In genomic region chr6:149923327-149923986, GRCh38 we compare ENCODE assay signal across 7 cellular contexts. TPM values are rescaled to one million over a fixed set of nuclear protein-coding genes. Genes with fewer than 3 reads are reported as not detected.
DNase-seq lines count a peak whose midpoint lies in the region; ATAC-seq and TF ChIP-seq lines count a peak whose summit lies in the region.

No MANE protein-coding gene starts in this region.

- H3K36me3 ChIP-seq in IMR-90 (ENCODE audit: control insufficient read depth, insufficient read depth, low read length) (no peaks in the 10 kb centered on the region), ascending aorta (no peaks in the 10 kb centered on the region), kidney epithelial cell (ENCODE audit: control insufficient read depth, insufficient read depth, low read length) (no peaks in the 10 kb centered on the region), testis (ENCODE audit: low read depth, missing control alignments) (no peaks in the 10 kb centered on the region)

- H4K20me1 ChIP-seq in IMR-90 (ENCODE audit: insufficient read depth, low read length): no peaks in the 10 kb centered on the region

- H3K79me1 ChIP-seq in IMR-90 (ENCODE audit: low read depth in 1 of 2, low read length in 2 of 2): no peaks in the 10 kb centered on the region; a peak in 1 of 4 replicates

- H3K4me1 ChIP-seq in IMR-90 (ENCODE audit: control insufficient read depth, insufficient read depth, low read length) (peaks cover 2% of the 10 kb centered on the region; the same call in 1 of the 2 replicates), ascending aorta (peaks cover 7 to 13% of the 10 kb centered on the region in 2 donors), testis (peaks cover 9% of the 10 kb centered on the region)

- no peak overlapping the region for H3K56ac ChIP-seq in IMR-90 (ENCODE audit: extremely low read depth, insufficient read depth, low read length)

- H3K4ac ChIP-seq in IMR-90 (ENCODE audit: low read depth, low read length): no peak overlapping the region

- H3K4me1 Mint-ChIP-seq in stimulated activated naive CD8-positive, alpha-beta T cell treated with anti-CD3 and anti-CD28 coated beads, Interleukin-15, amount 100 ng/mL, for 72 hours: peaks cover 36% of the 10 kb centered on the region

- peak overlapping the region; percentile 82 for H3K4me2 ChIP-seq in IMR-90 (ENCODE audit: low read depth, low read length)

- TF ChIP-seq POLR2A in IMR-90 (IDR thresholded peaks at IDR 0.05; ENCODE audit: low read depth, low read length): no peak
- no peak for TF ChIP-seq POLR2A in testis (IDR thresholded peaks at IDR 0.05)

- H4K5ac ChIP-seq in IMR-90 (ENCODE audit: low read depth, low read length): no peak overlapping the region

- no peak overlapping the region for H4K91ac ChIP-seq in IMR-90 (ENCODE audit: insufficient read depth, low read depth, low read length)

- peak overlapping the region; percentile 59 for H3K4me3 ChIP-seq in IMR-90 (ENCODE audit: insufficient read depth, low read depth, low read length)
- H3K4me3 ChIP-seq in ascending aorta: peak overlapping the region; percentile 54 to 65
- H3K4me3 ChIP-seq in kidney epithelial cell (ENCODE audit: low read depth, low read length): peak overlapping the region; percentile 49
- peak overlapping the region in 1 of 2 donors; percentile 54 for H3K4me3 ChIP-seq in testis

- H3K4me3 Mint-ChIP-seq in stimulated activated naive CD8-positive, alpha-beta T cell treated with anti-CD3 and anti-CD28 coated beads, Interleukin-15, amount 100 ng/mL, for 72 hours: peak overlapping the region; percentile 78 to 89

- H3K9me3 Mint-ChIP-seq in stimulated activated naive CD8-positive, alpha-beta T cell treated with anti-CD3 and anti-CD28 coated beads, Interleukin-15, amount 100 ng/mL, for 72 hours: no peaks in the 10 kb centered on the region

- no peak overlapping the region for H2AK5ac ChIP-seq in IMR-90 (ENCODE audit: low read depth, low read length)

- H3K27me3 Mint-ChIP-seq in stimulated activated naive CD8-positive, alpha-beta T cell treated with anti-CD3 and anti-CD28 coated beads, Interleukin-15, amount 100 ng/mL, for 72 hours: peaks cover 98% of the 10 kb centered on the region

- H2BK5ac ChIP-seq in IMR-90 (ENCODE audit: low read depth, low read length, poor library complexity, severe bottlenecking): no peak overlapping the region

- H3K27ac ChIP-seq in IMR-90 (ENCODE audit: insufficient read depth, low read length) (no peak overlapping the region), ascending aorta (no peak overlapping the region), testis (no peak overlapping the region)

- H3K9me1 ChIP-seq in IMR-90 (ENCODE audit: insufficient read depth, low read length): no peaks in the 10 kb centered on the region

- H3K27ac Mint-ChIP-seq in stimulated activated naive CD8-positive, alpha-beta T cell treated with anti-CD3 and anti-CD28 coated beads, Interleukin-15, amount 100 ng/mL, for 72 hours: no peak overlapping the region

- no peak overlapping the region for H4K8ac ChIP-seq in IMR-90 (ENCODE audit: low read depth in 2 of 2, low read length in 2 of 2)

- POLR2A ChIA-PET in IMR-90 (lab: Charles Lee; ENCODE audit: unreplicated experiment): no interaction called here

- ATAC-seq in IMR-90 (ENCODE audit: low read depth): no peak; the same call in 1 of the 2 replicates
- peak; percentile 8 for ATAC-seq in stimulated activated naive CD8-positive, alpha-beta T cell treated with anti-CD3 and anti-CD28 coated beads, Interleukin-15, amount 100 ng/mL, for 72 hours

- no peak; the same call in 1 of the 2 replicates for TF ChIP-seq RAD21 in IMR-90 (IDR thresholded peaks at IDR 0.05; ENCODE audit: low read length)

- H3K9ac ChIP-seq in IMR-90 (ENCODE audit: low read depth, low read length): 0 out of 2 replicates have a peak overlapping the region, but pooled peaks have one; percentile 10

- WGBS in IMR-90 (ENCODE audit: extremely low coverage in 2 of 2, insufficient read length in 1 of 2), 2 experiments: no CpG with 5 or more reads among the region's 33 CpGs
- WGBS in testis, 2 donors: 19 to 25% methylated on average over 32 to 33 of the region's 33 CpGs

- H2AFZ ChIP-seq in IMR-90 (replicated peaks; ENCODE audit: low read length, poor library complexity): peak overlapping the region; percentile 98

- H3K14ac ChIP-seq in IMR-90 (replicated peaks; ENCODE audit: low read depth, low read length): no peak overlapping the region

- CTCF ChIA-PET in IMR-90 (lab: Yijun Ruan, JAX): no interaction called here

- TF ChIP-seq CTCF in IMR-90 (conservative IDR thresholded peaks at IDR 0.05; ENCODE audit: low read depth, low read length) (no peak), ascending aorta (IDR thresholded peaks at IDR 0.05) (no peak), kidney epithelial cell (IDR thresholded peaks at IDR 0.05; ENCODE audit: insufficient read depth, low read length, poor library complexity, severe bottlenecking) (no peak), testis (IDR thresholded peaks at IDR 0.05) (no peak)

- no peak overlapping the region for H2BK15ac ChIP-seq in IMR-90 (ENCODE audit: low read depth, low read length)

- H2BK120ac ChIP-seq in IMR-90 (ENCODE audit: low read depth, low read length): no peak overlapping the region

- H2AK9ac ChIP-seq in IMR-90 (replicated peaks; ENCODE audit: low read depth, low read length, poor library complexity): peak overlapping the region; percentile 1

- no peaks in the 10 kb centered on the region; the same call in 1 of the 2 replicates for H3K27me3 ChIP-seq in IMR-90 (ENCODE audit: control insufficient read depth, insufficient read depth, low read length)
- H3K27me3 ChIP-seq in ascending aorta: no peaks in the 10 kb centered on the region
- peaks cover 6% of the 10 kb centered on the region for H3K27me3 ChIP-seq in kidney epithelial cell (ENCODE audit: control insufficient read depth, insufficient read depth, low read length)
- H3K27me3 ChIP-seq in testis: no peaks in the 10 kb centered on the region

- no peaks in the 10 kb centered on the region for H3K9me3 ChIP-seq in IMR-90 (ENCODE audit: control insufficient read depth, insufficient read depth, low read length)
- no peaks in the 10 kb centered on the region for H3K9me3 ChIP-seq in ascending aorta
- no peaks in the 10 kb centered on the region for H3K9me3 ChIP-seq in testis

- no peak overlapping the region for H2BK20ac ChIP-seq in IMR-90 (ENCODE audit: low read depth, low read length)

- dilution Hi-C loops in IMR-90 (cut with HindIII; ENCODE audit: low sequenced_read_pairs, unreplicated experiment): no loop called here

- in situ Hi-C loops in IMR-90 (cut with MboI; ENCODE audit: low sequenced_read_pairs): loop anchor here (5.0 to 10.0 kb wide), 4 partner anchors 56 to 379 kb away; partner anchors contain the start of gene PPIL4

- DNase-seq in IMR-90 (no peak), ascending aorta (ENCODE audit: low spot score in 2 of 2) (no peak), kidney epithelial cell (ENCODE audit: low read depth) (no peak), NCI-H82 (lab: John Stamatoyannopoulos, UW) (no peak), hepatic stellate cell (ENCODE audit: low spot score) (no peak), testis (no peak)
- no peak for DNase-seq in stimulated activated naive CD8-positive, alpha-beta T cell treated with anti-CD3 and anti-CD28 coated beads, Interleukin-15, amount 100 ng/mL, for 72 hours

- H3K18ac ChIP-seq in IMR-90 (ENCODE audit: low read depth, low read length): no peak overlapping the region

- H3K23ac ChIP-seq in IMR-90 (ENCODE audit: low read depth, low read length): no peak overlapping the region

- BruUV-seq in IMR-90 (replicated peaks; lab: Mats Ljungman, UMichigan): no TSS peak

- intact Hi-C loops in IMR-90 (cut with micrococcal nuclease): loop anchor here (1.0 kb wide), 1 partner anchor 200 kb away; no protein-coding TSS in a partner anchor
- intact Hi-C loops in ascending aorta (cut with DNase I): loop anchor here (2.0 to 10.0 kb wide), 2 partner anchors 27 to 179 kb away; partner anchors contain the start of genes NUP43 and PCMT1
- intact Hi-C loops in testis (cut with DNase I; ENCODE audit: low total_unique reads): loop anchor here (10.0 kb wide), 1 partner anchor 189 kb away; no protein-coding TSS in a partner anchor

RNA-seq across cellular contexts. Expression of gene RAET1G, which starts 0.5 kb away (rescaled TPM):
- 1.3 and 2.2 TPM in 2 replicates for total RNA-seq in IMR-90 (2012; rRNA removed)
- 3.6 and 4.2 TPM in 2 replicates for polyA plus RNA-seq in IMR-90 (2012; rRNA removed)
- polyA plus RNA-seq in IMR-90 (2012; cell fraction: cytosol; rRNA removed): 2.9 and 4.8 TPM in 2 replicates
- 1.3 and 2.7 TPM in 2 replicates for polyA plus RNA-seq in IMR-90 (2012; cell fraction: nucleus; rRNA removed; ENCODE audit: low replicate concordance)
- total RNA-seq in ascending aorta: not detected
- total RNA-seq in kidney epithelial cell: not detected in 2 replicates
- not detected for total RNA-seq in testis
- polyA plus RNA-seq in testis (ENCODE audit: insufficient read depth, low read depth, low replicate concordance): 0.30 TPM

RNA-seq across cellular contexts. Expression of gene ULBP2, which starts 18.4 kb away (rescaled TPM):
- total RNA-seq in IMR-90 (2012; rRNA removed): 7.2 and 7.9 TPM in 2 replicates
- polyA plus RNA-seq in IMR-90 (2012; rRNA removed): 16.2 and 17.0 TPM in 2 replicates
- 12.4 and 17.1 TPM in 2 replicates for polyA plus RNA-seq in IMR-90 (2012; cell fraction: cytosol; rRNA removed)
- polyA plus RNA-seq in IMR-90 (2012; cell fraction: nucleus; rRNA removed; ENCODE audit: low replicate concordance): 6.0 and 6.8 TPM in 2 replicates
- total RNA-seq in ascending aorta: not detected
- 3.5 and 6.1 TPM in 2 replicates for total RNA-seq in kidney epithelial cell
- 1 to 10 TPM; 1.5 to 2.0 TPM for total RNA-seq in testis
- polyA plus RNA-seq in testis (ENCODE audit: insufficient read depth, low read depth, low replicate concordance): 1.9 TPM

RNA-seq across cellular contexts. Expression of gene RAET1E, which starts 25.5 kb away (rescaled TPM):
- total RNA-seq in IMR-90 (2012; rRNA removed) (not detected in 2 replicates), ascending aorta (not detected), kidney epithelial cell (not detected in 2 replicates), testis (under 1 TPM; 0.31 TPM)
- polyA plus RNA-seq in IMR-90 (2012; rRNA removed) (not detected in 2 replicates), testis (ENCODE audit: insufficient read depth, low read depth, low replicate concordance) (0.30 TPM)
- 0.02 TPM in 1 of 2 replicates, not detected in the other for polyA plus RNA-seq in IMR-90 (2012; cell fraction: cytosol; rRNA removed)
- 0.16 TPM in 1 of 2 replicates, not detected in the other for polyA plus RNA-seq in IMR-90 (2012; cell fraction: nucleus; rRNA removed; ENCODE audit: low replicate concordance)

RNA-seq across cellular contexts. Expression of gene ULBP1, which starts 40.3 kb away (rescaled TPM):
- total RNA-seq in IMR-90 (2012; rRNA removed) (0.18 and 0.56 TPM in 2 replicates), ascending aorta (3.8 TPM), kidney epithelial cell (6.0 and 7.5 TPM in 2 replicates), testis (1 to 10 TPM; 4.7 to 5.9 TPM)
- polyA plus RNA-seq in IMR-90 (2012; rRNA removed) (0.69 and 0.87 TPM in 2 replicates), testis (ENCODE audit: insufficient read depth, low read depth, low replicate concordance) (2.3 TPM)
- 0.25 TPM in 2 replicates for polyA plus RNA-seq in IMR-90 (2012; cell fraction: cytosol; rRNA removed)
- 0.15 and 0.84 TPM in 2 replicates for polyA plus RNA-seq in IMR-90 (2012; cell fraction: nucleus; rRNA removed; ENCODE audit: low replicate concordance)

RNA-seq across cellular contexts. Expression of gene LRP11, which starts 59.3 kb away (rescaled TPM):
- total RNA-seq in IMR-90 (2012; rRNA removed): 63.8 and 74.7 TPM in 2 replicates
- 46.5 and 48.8 TPM in 2 replicates for polyA plus RNA-seq in IMR-90 (2012; rRNA removed)
- polyA plus RNA-seq in IMR-90 (2012; cell fraction: cytosol; rRNA removed): 17.7 and 33.4 TPM in 2 replicates
- polyA plus RNA-seq in IMR-90 (2012; cell fraction: nucleus; rRNA removed; ENCODE audit: low replicate concordance): 21.3 and 25.1 TPM in 2 replicates
- 39.1 TPM for total RNA-seq in ascending aorta
- total RNA-seq in kidney epithelial cell: 34.9 and 37.9 TPM in 2 replicates
- 10 to 100 TPM; 28.8 to 44.7 TPM for total RNA-seq in testis
- 16.8 TPM for polyA plus RNA-seq in testis (ENCODE audit: insufficient read depth, low read depth, low replicate concordance)
